Comparison of ENCODE assay signal across 1 cellular context in genomic region chr20:36261389-36262105, GRCh38.
TF ChIP-seq lines count a peak whose summit lies in the region.

No MANE protein-coding gene starts in this region.

TF ChIP-seq in K562, 482 proteins besides CTCF, POLR2A, EP300 and RAD21:
- TF ChIP-seq BMI1 (IDR thresholded peaks at IDR 0.05; ENCODE audit: low read length) (no peak), STAG1 (CRISPR knock-in tag; IDR thresholded peaks at IDR 0.05; ENCODE audit: borderline replicate concordance) (no peak), NFIC (IDR thresholded peaks at IDR 0.05) (peak; percentile 75), ZNF431 (CRISPR knock-in tag; IDR thresholded peaks at IDR 0.05) (no peak)
